In the genomic region with DNA sequence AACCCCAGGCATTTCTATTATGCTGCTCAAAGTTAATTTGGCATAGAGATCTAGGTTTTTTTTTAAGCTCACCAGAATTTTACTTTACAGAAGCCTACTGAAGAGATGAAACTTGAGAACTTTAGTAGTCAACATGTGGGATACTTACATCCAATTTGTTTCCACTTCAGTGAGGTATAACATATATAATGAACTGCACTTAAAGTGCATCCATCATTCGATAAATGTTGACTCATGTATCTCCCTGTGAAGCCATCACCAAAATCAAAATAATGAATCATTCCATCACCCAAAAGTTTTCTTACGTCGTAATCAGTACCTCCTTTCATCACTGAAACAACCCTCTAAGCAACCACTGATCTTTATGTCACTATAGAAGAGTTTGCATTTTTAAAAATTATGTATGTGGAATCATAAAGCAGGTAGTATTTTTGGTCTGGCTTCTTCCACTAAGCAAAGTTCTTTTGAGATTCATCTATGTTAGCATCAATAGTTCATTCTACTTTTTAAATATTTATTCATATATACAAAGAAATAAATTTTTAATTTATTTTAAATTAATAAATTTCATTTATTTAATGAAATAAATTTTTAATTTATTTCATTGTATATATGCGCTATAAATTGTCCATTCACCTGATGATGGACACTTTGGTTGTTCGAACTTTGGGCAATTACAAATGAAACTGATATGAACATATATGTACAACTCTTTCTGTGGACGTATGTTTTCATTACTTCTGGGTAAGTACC, we compare ENCODE assay signal across 8 cellular contexts. TPM values are rescaled to one million over a fixed set of nuclear protein-coding genes. Genes with fewer than 3 reads are reported as not detected.
DNase-seq lines count a peak whose midpoint lies in the region; ATAC-seq and TF ChIP-seq lines count a peak whose summit lies in the region.

No MANE protein-coding gene starts in this region.

- H3K9me3 ChIP-seq in right atrium auricular region = no peaks in the 10 kb centered on the region
- H3K9me3 ChIP-seq in mononuclear cell (ENCODE audit: low read depth, low read length) = no peaks in the 10 kb centered on the region
- H3K9me3 ChIP-seq in aorta (ENCODE audit: control insufficient read depth, low read length) = no peaks in the 10 kb centered on the region

- no peak for DNase-seq in right atrium auricular region (ENCODE audit: low spot score)
- no peak for DNase-seq in cardiac septum (ENCODE audit: low spot score)
- DNase-seq in MCF 10A (ENCODE audit: unreplicated experiment) = no peak
- DNase-seq in aorta = no peak

- ATAC-seq in aorta (ENCODE audit: low FRiP score) = no peak
- no peak for ATAC-seq in GM21786 (IDR thresholded peaks at IDR 0.05; ENCODE audit: unreplicated experiment)
- no peak for ATAC-seq in HG02642 (IDR thresholded peaks at IDR 0.05; ENCODE audit: poor library complexity, unreplicated experiment)
- ATAC-seq in GM21360 (IDR thresholded peaks at IDR 0.05; ENCODE audit: unreplicated experiment) = no peak

- TF ChIP-seq CTCF in right atrium auricular region (IDR thresholded peaks at IDR 0.05) = no peak
- TF ChIP-seq CTCF in MCF 10A (IDR thresholded peaks at IDR 0.05; ENCODE audit: unreplicated experiment) = no peak

- no peaks in the 10 kb centered on the region for H3K36me3 ChIP-seq in right atrium auricular region
- no peaks in the 10 kb centered on the region for H3K36me3 ChIP-seq in aorta (ENCODE audit: control insufficient read depth in 1 of 2, insufficient read depth in 2 of 2, low read length in 1 of 2)

- peak overlapping the region; percentile 74 for H3K4me3 ChIP-seq in right atrium auricular region
- peak overlapping the region; percentile 58 for H3K4me3 ChIP-seq in mononuclear cell (ENCODE audit: low read length)
- peak overlapping the region; percentile 34 to 60 for H3K4me3 ChIP-seq in aorta (ENCODE audit: low read length in 2 of 2)

- H3K4me1 Mint-ChIP-seq in MCF 10A (ENCODE audit: insufficient read depth, unreplicated experiment) = peaks cover 15% of the 10 kb centered on the region

- no TSS peak for BruUV-seq in MCF 10A (replicated peaks; lab: Mats Ljungman, UMichigan)

- no peaks in the 10 kb centered on the region for H3K9me3 Mint-ChIP-seq in MCF 10A (ENCODE audit: unreplicated experiment)

- H3K27ac ChIP-seq in right atrium auricular region (peak overlapping the region; percentile 93 to 98), aorta (ENCODE audit: low read depth in 1 of 2, low read length in 2 of 2) (no peak overlapping the region)

- CTCF ChIA-PET in MCF 10A (lab: Yijun Ruan, JAX) = interaction anchor here (0.5 to 6.1 kb wide), 34 partner anchors 11 to 576 kb away, joined by 3 to 86 read pairs (median 4); no protein-coding TSS in a partner anchor

- POLR2A ChIA-PET in MCF 10A (lab: Yijun Ruan, JAX) = interaction anchor here (0.7 to 3.3 kb wide), 16 partner anchors 9 to 584 kb away, joined by 3 to 50 read pairs (median 10); no protein-coding TSS in a partner anchor

- peaks cover 6% of the 10 kb centered on the region for H3K36me3 Mint-ChIP-seq in MCF 10A (ENCODE audit: insufficient read depth, unreplicated experiment)

- H3K4me1 ChIP-seq in right atrium auricular region (peaks cover 0 to 20% of the 10 kb centered on the region in 2 donors), mononuclear cell (ENCODE audit: insufficient read depth, low read length) (peaks cover 27% of the 10 kb centered on the region), aorta (ENCODE audit: control insufficient read depth in 1 of 2, insufficient read depth in 2 of 2, low read length in 2 of 2) (no peaks in the 10 kb centered on the region)

- H3K27me3 Mint-ChIP-seq in MCF 10A (ENCODE audit: insufficient read depth, unreplicated experiment) = no peaks in the 10 kb centered on the region

- peak overlapping the region; percentile 98 for H3K4me3 Mint-ChIP-seq in MCF 10A (ENCODE audit: unreplicated experiment)

- WGBS in aorta, 2 donors = 52 to 56% methylated on average over 6 of the region's 6 CpGs

- peak overlapping the region; percentile 89 for H3K27ac Mint-ChIP-seq in MCF 10A (ENCODE audit: low read depth, unreplicated experiment)

- no peaks in the 10 kb centered on the region for H3K27me3 ChIP-seq in right atrium auricular region
- no peaks in the 10 kb centered on the region for H3K27me3 ChIP-seq in mononuclear cell (ENCODE audit: insufficient read depth, low read length)
- H3K27me3 ChIP-seq in aorta (ENCODE audit: control insufficient read depth in 1 of 2, insufficient read depth in 2 of 2, low read length in 1 of 2) = no peaks in the 10 kb centered on the region

- intact Hi-C loops in cardiac septum (cut with DNase I) = loop anchor here (5.0 to 10.0 kb wide), 2 partner anchors 195 to 367 kb away; no protein-coding TSS in a partner anchor
- intact Hi-C loops in MCF 10A (cut with micrococcal nuclease) = loop anchor here (2.0 to 10.0 kb wide), 4 partner anchors 133 to 573 kb away; no protein-coding TSS in a partner anchor
- intact Hi-C loops in aorta (cut with DNase I) = no loop called here

RNA-seq across cellular contexts. Expression of a gene that starts 2.0 kb away (rescaled TPM):
- total RNA-seq in right atrium auricular region (10 to 100 TPM; 33.1 to 36.2 TPM), cardiac septum (6.1 TPM), MCF 10A (2022) (17.0 and 20.1 TPM in 2 replicates), mononuclear cell (8.5 TPM), aorta (10 to 100 TPM; 31.3 to 40.2 TPM)
- 1 to 10 TPM; 5.8 to 9.3 TPM for polyA plus RNA-seq in aorta

Comparison
In these comparisons a context has a peak if more than half of its experiments do, and no peak if none do; other contexts are left out.
1. H3K27ac ChIP-seq: peak in right atrium auricular region (2 of 2); none in aorta (0 of 2).
2. intact Hi-C loops: an anchor here in cardiac septum (5.0 to 10.0 kb wide) and MCF 10A (2.0 to 10.0 kb wide); none called in aorta.
3. Peak in every context shown above with its lines, with median percentiles within 50 percentile points of each other: H3K4me3 ChIP-seq.